In the genomic region with DNA sequence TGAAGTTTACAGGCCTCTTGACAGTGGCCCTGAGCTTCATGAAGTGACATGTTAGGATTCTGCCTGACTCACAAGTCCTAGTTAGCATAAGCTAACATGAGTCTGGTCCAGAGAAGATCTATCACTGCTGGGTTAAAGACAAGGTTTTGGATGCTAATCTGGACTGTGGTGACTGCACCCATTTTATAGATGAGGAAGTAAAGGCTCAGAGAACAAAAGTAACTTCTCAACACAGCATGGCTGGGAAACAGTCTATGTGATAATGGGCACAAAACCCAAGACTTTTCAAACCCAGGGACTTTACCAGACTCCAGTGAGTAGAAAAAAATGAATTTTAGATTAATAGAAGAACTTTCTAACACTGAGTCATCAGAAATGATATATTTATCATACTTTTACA, we compare ENCODE assay signal across 36 cellular contexts.
"Had no signal": no experiment of that assay in that cellular context is flagged by ENCODE, and none has a peak within 500 bp of the region (broad histone marks: within the 10 kb centered on the region; RNA-seq: fewer than 3 reads in every experiment).

No MANE protein-coding gene starts in this region.

- H3K4me3 ChIP-seq: MG63 had no signal

- H3K36me3 ChIP-seq: MG63 had no signal

- DNase-seq: Karpas-422, Kasumi-1, MM.1S, MV-4-11, NCI-H1048, NCI-H1092, NCI-H1092 treated with DMSO at 0.1 percent for 48 hours, NCI-H1105, NCI-H1105 treated with DMSO at 0.1 percent for 48 hours, NCI-H1417, NCI-H1417 treated with DMSO at 0.1 percent for 48 hours, NCI-H1436, NCI-H1436 treated with DMSO at 0.1 percent for 48 hours, NCI-H146, NCI-H1694, NCI-H1694 treated with DMSO at 0.1 percent for 48 hours, NCI-H187, NCI-H187 treated with DMSO at 0.1 percent for 48 hours, NCI-H1930, NCI-H2029, NCI-H2029 treated with DMSO at 0.1 percent for 48 hours, NCI-H2081, NCI-H2081 treated with DMSO at 0.1 percent for 48 hours, NCI-H2107, NCI-H2171, NCI-H2171 treated with DMSO at 0.1 percent for 48 hours, NCI-H2227 treated with DMSO at 0.1 percent for 48 hours, NCI-H226, NCI-H345, NCI-H446, NCI-H446 treated with DMSO at 0.1 percent for 48 hours, NCI-H510A, NCI-H510A treated with DMSO at 0.1 percent for 48 hours, NCI-H524, NCI-H524 treated with DMSO at 0.1 percent for 48 hours had no signal

- H3K9me3 ChIP-seq: MG63 had no signal
